In the genomic region with DNA sequence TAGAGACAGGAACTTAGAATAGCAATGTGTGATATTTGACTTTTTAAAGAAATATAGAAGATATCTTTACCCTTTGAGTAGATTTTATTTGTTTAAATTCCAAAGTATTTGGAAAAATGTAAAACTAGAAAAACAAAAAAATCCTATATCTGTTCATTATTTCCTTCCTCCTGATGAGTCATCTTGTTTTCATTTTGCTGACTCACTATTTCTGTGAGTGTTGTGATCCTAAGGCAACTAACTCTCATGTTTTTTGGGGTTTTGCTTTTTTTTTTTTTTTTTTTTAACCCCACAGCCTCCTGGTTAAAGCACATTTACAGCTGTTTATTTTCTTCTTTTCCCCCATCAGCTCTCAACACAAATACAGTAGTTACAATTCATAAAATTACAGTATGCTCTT, we compare ENCODE assay signal across 10 cellular contexts. TPM values are rescaled to one million over a fixed set of nuclear protein-coding genes. Genes with fewer than 3 reads are reported as not detected.
DNase-seq lines count a peak whose midpoint lies in the region; ATAC-seq and TF ChIP-seq lines count a peak whose summit lies in the region.
"Had no signal": no experiment of that assay in that cellular context is flagged by ENCODE, and none has a peak within 500 bp of the region (broad histone marks: within the 10 kb centered on the region; RNA-seq: fewer than 3 reads in every experiment).

No MANE protein-coding gene starts in this region.

- no peak overlapping the region for H3K4me3 Mint-ChIP-seq in activated CD4-positive, alpha-beta memory T cell treated with anti-CD3 and anti-CD28 coated beads for 36 hours
- H3K4me3 Mint-ChIP-seq: nephron had no signal

- no peaks in the 10 kb centered on the region for H3K27me3 Mint-ChIP-seq in activated CD4-positive, alpha-beta memory T cell treated with anti-CD3 and anti-CD28 coated beads for 36 hours

- no peaks in the 10 kb centered on the region for H3K27me3 ChIP-seq in thyroid gland

- DNase-seq in AG09319 (ENCODE audit: extremely low read depth, low read depth) (peak; percentile 24), fibroblast of the conjunctiva (ENCODE audit: low read depth) (peak; percentile 37), NCI-H774 (lab: John Stamatoyannopoulos, UW) (no peak), amygdala (lab: John Stamatoyannopoulos, UW) (no peak), thyroid gland (no peak)
- no peak for DNase-seq in activated CD4-positive, alpha-beta memory T cell treated with anti-CD3 and anti-CD28 coated beads for 36 hours
- DNase-seq: T1000 had no signal

- H3K9me3 Mint-ChIP-seq in activated CD4-positive, alpha-beta memory T cell treated with anti-CD3 and anti-CD28 coated beads for 36 hours, result peaks cover 2% of the 10 kb centered on the region
- H3K9me3 Mint-ChIP-seq: nephron had no signal

- H3K36me3 Mint-ChIP-seq in activated CD4-positive, alpha-beta memory T cell treated with anti-CD3 and anti-CD28 coated beads for 36 hours, result peaks cover 1% of the 10 kb centered on the region

- CTCF ChIA-PET in activated CD4-positive, alpha-beta memory T cell treated with anti-CD3 and anti-CD28 coated beads for 36 hours (lab: Charles Lee), result interaction anchor here (0.6 to 1.1 kb wide), 2 partner anchors 11 to 65 kb away, joined by 3 read pairs; no protein-coding TSS in a partner anchor

- H3K36me3 ChIP-seq in thyroid gland, result no peaks in the 10 kb centered on the region

- peaks cover 5 to 10% of the 10 kb centered on the region in 2 donors for H3K4me1 ChIP-seq in thyroid gland

- H3K4me3 ChIP-seq in thyroid gland (replicated peaks in 1 of 3), result no peak overlapping the region

- POLR2A ChIA-PET in activated CD4-positive, alpha-beta memory T cell treated with anti-CD3 and anti-CD28 coated beads for 36 hours (lab: Charles Lee), result no interaction called here

- peak overlapping the region; percentile 62 for H3K27ac Mint-ChIP-seq in activated CD4-positive, alpha-beta memory T cell treated with anti-CD3 and anti-CD28 coated beads for 36 hours

- no peak for TF ChIP-seq CTCF in AG09319 (IDR thresholded peaks at IDR 0.05; ENCODE audit: low read depth, low read length)
- TF ChIP-seq CTCF in thyroid gland (IDR thresholded peaks at IDR 0.05), result no peak

- H3K27ac ChIP-seq in thyroid gland, result peak overlapping the region in 1 of 3 donors; percentile 15

- intact Hi-C loops in activated CD4-positive, alpha-beta memory T cell treated with anti-CD3 and anti-CD28 coated beads for 36 hours (cut with micrococcal nuclease), result loop anchor here (1.0 kb wide), 3 partner anchors 13 to 34 kb away; no protein-coding TSS in a partner anchor
- intact Hi-C loops in thyroid gland (cut with DNase I), result no loop called here

- ATAC-seq in HG02938 (IDR thresholded peaks at IDR 0.05; ENCODE audit: unreplicated experiment) (peak; percentile 43), GM21515 (IDR thresholded peaks at IDR 0.05; ENCODE audit: unreplicated experiment) (no peak)

- H3K9me3 ChIP-seq in thyroid gland, result no peaks in the 10 kb centered on the region

- TF ChIP-seq POLR2A in thyroid gland (IDR thresholded peaks at IDR 0.05), result no peak

- H3K4me1 Mint-ChIP-seq in activated CD4-positive, alpha-beta memory T cell treated with anti-CD3 and anti-CD28 coated beads for 36 hours (ENCODE audit: low read depth), result peaks cover 41% of the 10 kb centered on the region
- H3K4me1 Mint-ChIP-seq: nephron had no signal

RNA-seq across cellular contexts. Expression of a gene that starts 37.8 kb away (rescaled TPM):
- 10 to 100 TPM in 1 of 2 experiments, 1 to 10 TPM in 1; 9.5 to 11.5 TPM for total RNA-seq in activated CD4-positive, alpha-beta memory T cell treated with anti-CD3 and anti-CD28 coated beads for 36 hours
- 1 to 10 TPM in 3 of 4 donors, under 1 TPM in 1; 0.68 to 1.8 (median 1.4) TPM for total RNA-seq in thyroid gland

Comparison
In these comparisons a context has a peak if more than half of its experiments do, and no peak if none do; other contexts are left out.
1. DNase-seq: peak in AG09319 (single experiment) and fibroblast of the conjunctiva (single experiment); none in activated CD4-positive, alpha-beta memory T cell treated with anti-CD3 and anti-CD28 coated beads for 36 hours (single experiment), NCI-H774 (single experiment), amygdala (0 of 56) and thyroid gland (0 of 2).